ENCODE assay signal across 22 cellular contexts in the genomic region with DNA sequence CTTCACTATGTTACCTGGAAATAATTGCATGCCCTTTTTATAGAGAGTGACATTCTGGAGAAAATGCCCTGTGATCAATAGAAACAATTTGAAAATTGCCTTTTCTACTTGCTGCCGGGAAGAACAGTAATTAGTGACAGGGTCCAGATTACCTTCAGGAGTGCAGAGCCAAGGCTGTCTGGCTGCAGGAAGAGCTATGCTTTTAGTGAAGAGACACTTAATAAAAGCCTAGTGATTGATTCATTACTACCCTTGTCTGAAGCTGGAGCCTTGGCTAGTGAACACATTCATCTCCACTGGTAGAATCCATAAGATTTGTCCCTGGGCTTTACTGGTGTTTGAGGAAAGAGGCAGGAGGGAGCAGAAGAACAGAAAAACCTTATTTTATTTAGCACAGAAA. TPM values are rescaled to one million over a fixed set of nuclear protein-coding genes. Genes with fewer than 3 reads are reported as not detected.
DNase-seq lines count a peak whose midpoint lies in the region; ATAC-seq and TF ChIP-seq lines count a peak whose summit lies in the region.
"Had no signal": no experiment of that assay in that cellular context is flagged by ENCODE, and none has a peak within 500 bp of the region (broad histone marks: within the 10 kb centered on the region; RNA-seq: fewer than 3 reads in every experiment).

No MANE protein-coding gene starts in this region.

- H3K9me3 Mint-ChIP-seq in GM23338: no peaks in the 10 kb centered on the region
- H3K9me3 Mint-ChIP-seq: CD4-positive, alpha-beta memory T cell; HFFc6 had no signal

- H3F3A ChIP-seq in GM23338 (replicated peaks; ENCODE audit: low read depth): no peaks in the 10 kb centered on the region

- H4K20me1 ChIP-seq in GM23338 (replicated peaks; ENCODE audit: insufficient read depth): no peaks in the 10 kb centered on the region

- H3K79me2 ChIP-seq in GM23338 (replicated peaks; ENCODE audit: insufficient read depth): no peaks in the 10 kb centered on the region

- H3K36me3 ChIP-seq in GM23338 (ENCODE audit: insufficient read depth): no peaks in the 10 kb centered on the region
- H3K36me3 ChIP-seq: HAP-1 had no signal

- TF ChIP-seq CTCF in GM23338 (conservative IDR thresholded peaks at IDR 0.05; ENCODE audit: low read depth in 2 of 2): no peak

- H3K36me3 Mint-ChIP-seq in GM23338 (ENCODE audit: low read depth): no peaks in the 10 kb centered on the region
- H3K36me3 Mint-ChIP-seq: CD4-positive, alpha-beta memory T cell had no signal

- no peak overlapping the region for H3K4me3 Mint-ChIP-seq in GM23338
- H3K4me3 Mint-ChIP-seq: CD4-positive, alpha-beta memory T cell; HFFc6 had no signal

- no peak overlapping the region for H3K27ac Mint-ChIP-seq in GM23338
- H3K27ac Mint-ChIP-seq: CD4-positive, alpha-beta memory T cell; HFFc6 had no signal

- H3K4me1 ChIP-seq in GM23338 (ENCODE audit: insufficient read depth): no peaks in the 10 kb centered on the region
- H3K4me1 ChIP-seq: HAP-1 had no signal

- no peaks in the 10 kb centered on the region for H3K27me3 ChIP-seq in GM23338 (ENCODE audit: insufficient read depth)

- no peak overlapping the region for H3K27ac ChIP-seq in GM23338 (ENCODE audit: low read depth)

- H3K4me1 Mint-ChIP-seq in GM23338: peaks cover 8% of the 10 kb centered on the region
- H3K4me1 Mint-ChIP-seq: CD4-positive, alpha-beta memory T cell had no signal

- ATAC-seq in GM23338 (no peak), HG03159 (IDR thresholded peaks at IDR 0.05; ENCODE audit: unreplicated experiment) (no peak)
- ATAC-seq: GM12878 had no signal

- DNase-seq in NCI-H748 (lab: John Stamatoyannopoulos, UW; ENCODE audit: unreplicated experiment) (peak; percentile 4), NCI-H748 treated with DMSO at 0.1 percent for 48 hours (lab: John Stamatoyannopoulos, UW) (no peak), GM23338 (ENCODE audit: low spot score) (no peak), NCI-H2227 (lab: John Stamatoyannopoulos, UW; ENCODE audit: unreplicated experiment) (peak; percentile 64), SK-N-DZ (ENCODE audit: low spot score) (peak; percentile 32), NCI-H82 (lab: John Stamatoyannopoulos, UW) (no peak)
- no peak for DNase-seq in activated effector memory CD4-positive, alpha-beta T cell treated with Interleukin-2 at 50 U/mL for 16 hours
- DNase-seq: C1 segment of cervical spinal cord; CD4-positive, alpha-beta memory T cell; COR-L47; DMS153; DMS79; EL; GDM1; GOT3; HFFc6 had no signal

- no peak overlapping the region for H3K4me3 ChIP-seq in GM23338
- H3K4me3 ChIP-seq: GM12878, HAP-1 had no signal

- no peaks in the 10 kb centered on the region for H3K9me2 ChIP-seq in GM23338 (ENCODE audit: insufficient read depth)

- H3K27me3 Mint-ChIP-seq in GM23338 (ENCODE audit: insufficient read depth, low read depth, poor library complexity): no peaks in the 10 kb centered on the region

- H2AFZ ChIP-seq in GM23338: 0 out of 2 replicates have a peak overlapping the region, but pooled peaks have one; percentile 34

- no peak overlapping the region for H3K4me2 ChIP-seq in GM23338

TF ChIP-seq in GM23338, 12 proteins besides CTCF, POLR2A, EP300 and RAD21:
- TF ChIP-seq EZH2 (IDR thresholded peaks at IDR 0.05; ENCODE audit: low read depth, unreplicated experiment) (no peak), JUNB (IDR thresholded peaks at IDR 0.05; ENCODE audit: unreplicated experiment) (no peak), ZNF114 (CRISPR knock-in tag; IDR thresholded peaks at IDR 0.05) (no peak), POLR2AphosphoS5 (IDR thresholded peaks at IDR 0.05; ENCODE audit: low read depth) (no peak), NANOG (IDR thresholded peaks at IDR 0.05; ENCODE audit: borderline replicate concordance) (no peak)
- TF ChIP-seq, protein P1, sequence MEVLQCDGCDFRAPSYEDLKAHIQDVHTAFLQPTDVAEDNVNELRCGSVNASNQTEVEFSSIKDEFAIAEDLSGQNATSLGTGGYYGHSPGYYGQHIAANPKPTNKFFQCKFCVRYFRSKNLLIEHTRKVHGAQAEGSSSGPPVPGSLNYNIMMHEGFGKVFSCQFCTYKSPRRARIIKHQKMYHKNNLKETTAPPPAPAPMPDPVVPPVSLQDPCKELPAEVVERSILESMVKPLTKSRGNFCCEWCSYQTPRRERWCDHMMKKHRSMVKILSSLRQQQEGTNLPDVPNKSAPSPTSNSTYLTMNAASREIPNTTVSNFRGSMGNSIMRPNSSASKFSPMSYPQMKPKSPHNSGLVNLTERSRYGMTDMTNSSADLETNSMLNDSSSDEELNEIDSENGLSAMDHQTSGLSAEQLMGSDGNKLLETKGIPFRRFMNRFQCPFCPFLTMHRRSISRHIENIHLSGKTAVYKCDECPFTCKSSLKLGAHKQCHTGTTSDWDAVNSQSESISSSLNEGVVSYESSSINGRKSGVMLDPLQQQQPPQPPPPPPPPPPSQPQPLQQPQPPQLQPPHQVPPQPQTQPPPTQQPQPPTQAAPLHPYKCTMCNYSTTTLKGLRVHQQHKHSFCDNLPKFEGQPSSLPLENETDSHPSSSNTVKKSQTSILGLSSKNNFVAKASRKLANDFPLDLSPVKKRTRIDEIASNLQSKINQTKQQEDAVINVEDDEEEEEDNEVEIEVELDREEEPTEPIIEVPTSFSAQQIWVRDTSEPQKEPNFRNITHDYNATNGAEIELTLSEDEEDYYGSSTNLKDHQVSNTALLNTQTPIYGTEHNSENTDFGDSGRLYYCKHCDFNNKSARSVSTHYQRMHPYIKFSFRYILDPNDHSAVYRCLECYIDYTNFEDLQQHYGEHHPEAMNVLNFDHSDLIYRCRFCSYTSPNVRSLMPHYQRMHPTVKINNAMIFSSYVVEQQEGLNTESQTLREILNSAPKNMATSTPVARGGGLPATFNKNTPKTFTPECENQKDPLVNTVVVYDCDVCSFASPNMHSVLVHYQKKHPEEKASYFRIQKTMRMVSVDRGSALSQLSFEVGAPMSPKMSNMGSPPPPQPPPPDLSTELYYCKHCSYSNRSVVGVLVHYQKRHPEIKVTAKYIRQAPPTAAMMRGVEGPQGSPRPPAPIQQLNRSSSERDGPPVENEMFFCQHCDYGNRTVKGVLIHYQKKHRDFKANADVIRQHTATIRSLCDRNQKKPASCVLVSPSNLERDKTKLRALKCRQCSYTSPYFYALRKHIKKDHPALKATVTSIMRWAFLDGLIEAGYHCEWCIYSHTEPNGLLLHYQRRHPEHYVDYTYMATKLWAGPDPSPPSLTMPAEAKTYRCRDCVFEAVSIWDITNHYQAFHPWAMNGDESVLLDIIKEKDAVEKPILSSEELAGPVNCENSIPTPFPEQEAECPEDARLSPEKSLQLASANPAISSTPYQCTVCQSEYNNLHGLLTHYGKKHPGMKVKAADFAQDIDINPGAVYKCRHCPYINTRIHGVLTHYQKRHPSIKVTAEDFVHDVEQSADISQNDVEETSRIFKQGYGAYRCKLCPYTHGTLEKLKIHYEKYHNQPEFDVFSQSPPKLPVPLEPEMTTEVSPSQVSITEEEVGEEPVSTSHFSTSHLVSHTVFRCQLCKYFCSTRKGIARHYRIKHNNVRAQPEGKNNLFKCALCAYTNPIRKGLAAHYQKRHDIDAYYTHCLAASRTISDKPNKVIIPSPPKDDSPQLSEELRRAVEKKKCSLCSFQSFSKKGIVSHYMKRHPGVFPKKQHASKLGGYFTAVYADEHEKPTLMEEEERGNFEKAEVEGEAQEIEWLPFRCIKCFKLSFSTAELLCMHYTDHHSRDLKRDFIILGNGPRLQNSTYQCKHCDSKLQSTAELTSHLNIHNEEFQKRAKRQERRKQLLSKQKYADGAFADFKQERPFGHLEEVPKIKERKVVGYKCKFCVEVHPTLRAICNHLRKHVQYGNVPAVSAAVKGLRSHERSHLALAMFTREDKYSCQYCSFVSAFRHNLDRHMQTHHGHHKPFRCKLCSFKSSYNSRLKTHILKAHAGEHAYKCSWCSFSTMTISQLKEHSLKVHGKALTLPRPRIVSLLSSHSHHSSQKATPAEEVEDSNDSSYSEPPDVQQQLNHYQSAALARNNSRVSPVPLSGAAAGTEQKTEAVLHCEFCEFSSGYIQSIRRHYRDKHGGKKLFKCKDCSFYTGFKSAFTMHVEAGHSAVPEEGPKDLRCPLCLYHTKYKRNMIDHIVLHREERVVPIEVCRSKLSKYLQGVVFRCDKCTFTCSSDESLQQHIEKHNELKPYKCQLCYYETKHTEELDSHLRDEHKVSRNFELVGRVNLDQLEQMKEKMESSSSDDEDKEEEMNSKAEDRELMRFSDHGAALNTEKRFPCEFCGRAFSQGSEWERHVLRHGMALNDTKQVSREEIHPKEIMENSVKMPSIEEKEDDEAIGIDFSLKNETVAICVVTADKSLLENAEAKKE (CRISPR knock-in tag; IDR thresholded peaks at IDR 0.05): no peak
TF ChIP-seq in GM23338: peak in this region for 0.

RNA-seq across cellular contexts. Expression of gene DNASE2B, which starts 12.9 kb away (rescaled TPM):
- total RNA-seq in GM23338 (2014; rRNA removed; shearing (Covaris generic)): not detected in 2 replicates
- not detected in 2 replicates for polyA plus RNA-seq in GM23338 (2016; fragmentation: Nextera tagmentation; extraction: Ambion mirVana)
- not detected in 2 replicates for polyA plus RNA-seq in SK-N-DZ (2014; cell fraction: cytosol; rRNA removed)
- 0.37 TPM in 1 of 2 replicates, not detected in the other for polyA plus RNA-seq in SK-N-DZ (2014; cell fraction: nucleus; rRNA removed)
- total RNA-seq: A172; A673; CD4-positive, alpha-beta memory T cell; GM12878; HFFc6 had no signal
- polyA plus RNA-seq: BJ; CD4-positive, alpha-beta memory T cell; GM12878 had no signal

Comparison
In these comparisons a context has a peak if more than half of its experiments do, and no peak if none do; other contexts are left out.
1. DNase-seq: peak in NCI-H748 (single experiment), NCI-H2227 (single experiment) and SK-N-DZ (single experiment); none in NCI-H748 treated with DMSO at 0.1 percent for 48 hours (single experiment), GM23338 (single experiment), activated effector memory CD4-positive, alpha-beta T cell treated with Interleukin-2 at 50 U/mL for 16 hours (single experiment) and NCI-H82 (single experiment).